ENCODE assay signal across 11 cellular contexts in the genomic region with DNA sequence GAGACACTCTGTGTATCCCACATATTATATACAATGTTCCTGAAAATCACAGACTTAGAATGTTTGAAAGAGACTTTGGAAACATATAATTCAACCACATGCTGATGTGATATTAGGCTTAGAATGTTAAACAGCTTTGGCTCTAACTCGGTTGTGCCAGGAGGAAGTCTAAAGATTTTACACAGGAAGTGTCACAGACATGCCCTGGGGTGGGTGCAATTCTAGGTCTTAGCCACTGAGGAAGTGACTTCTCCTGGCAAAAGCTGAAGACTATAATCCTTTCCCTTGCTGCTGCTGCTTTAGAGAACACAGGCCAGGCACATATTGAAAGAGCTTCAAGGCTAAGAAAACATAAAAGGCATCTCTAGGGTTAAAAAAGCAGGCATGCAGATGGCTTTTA. TPM values are rescaled to one million over a fixed set of nuclear protein-coding genes. Genes with fewer than 3 reads are reported as not detected.
DNase-seq lines count a peak whose midpoint lies in the region; ATAC-seq and TF ChIP-seq lines count a peak whose summit lies in the region.
"Had no signal": no experiment of that assay in that cellular context is flagged by ENCODE, and none has a peak within 500 bp of the region (broad histone marks: within the 10 kb centered on the region; RNA-seq: fewer than 3 reads in every experiment).

No MANE protein-coding gene starts in this region.

- H3K4me3 Mint-ChIP-seq in T-helper 17 cell: no peak overlapping the region
- no peak overlapping the region for H3K4me3 Mint-ChIP-seq in activated T-helper 2 cell treated with anti-CD3 and anti-CD28 coated beads, Interferon-gamma antibody, Interleukin-2, Interleukin-4, amounts not matched to agents 10 μg/mL and 5 μg/mL and 100 μg/mL, durations not matched to agents 14 hours and 24 hours and 36 hours (ENCODE audit: low read depth)

- no peak for TF ChIP-seq EP300 in transverse colon (IDR thresholded peaks at IDR 0.05; ENCODE audit: low read depth)

- peaks cover 3 to 23% (median 7%) of the 10 kb centered on the region in 4 donors for H3K4me1 ChIP-seq in transverse colon

- ATAC-seq in T-helper 17 cell: peak; percentile 82
- no peak for ATAC-seq in HG02870 (IDR thresholded peaks at IDR 0.05; ENCODE audit: unreplicated experiment)
- ATAC-seq: gastroesophageal sphincter had no signal

- no peaks in the 10 kb centered on the region for H3K36me3 ChIP-seq in transverse colon
- H3K36me3 ChIP-seq: gastroesophageal sphincter had no signal

- H3K9me3 Mint-ChIP-seq in activated T-helper 2 cell treated with anti-CD3 and anti-CD28 coated beads, Interferon-gamma antibody, Interleukin-2, Interleukin-4, amounts not matched to agents 10 μg/mL and 5 μg/mL and 100 μg/mL, durations not matched to agents 14 hours and 24 hours and 36 hours: no peaks in the 10 kb centered on the region

- WGBS in transverse colon (ENCODE audit: low coverage in 1 of 2), 2 donors: 17% methylated on average over 1 of the region's 1 CpG; no CpG with 5 or more reads in 1 of the 2 donors

- H3K27ac Mint-ChIP-seq in T-helper 17 cell: peak overlapping the region; percentile 80
- H3K27ac Mint-ChIP-seq in activated T-helper 2 cell treated with anti-CD3 and anti-CD28 coated beads, Interferon-gamma antibody, Interleukin-2, Interleukin-4, amounts not matched to agents 10 μg/mL and 5 μg/mL and 100 μg/mL, durations not matched to agents 14 hours and 24 hours and 36 hours: no peak overlapping the region

- intact Hi-C loops in dorsolateral prefrontal cortex (cut with DNase I) (no loop called here), transverse colon (cut with DNase I; ENCODE audit: low total_unique reads) (no loop called here)
- intact Hi-C loops in activated T-helper 2 cell treated with anti-CD3 and anti-CD28 coated beads, Interferon-gamma antibody, Interleukin-2, Interleukin-4, amounts not matched to agents 10 μg/mL and 5 μg/mL and 100 μg/mL, durations not matched to agents 14 hours and 24 hours and 36 hours (cut with micrococcal nuclease): no loop called here

- H3K27ac ChIP-seq in dorsolateral prefrontal cortex: peak overlapping the region in 30 of 59 donors; percentile 5 to 65 (median 34)
- no peak overlapping the region for H3K27ac ChIP-seq in transverse colon
- H3K27ac ChIP-seq: C4-2B, gastroesophageal sphincter had no signal

- H3K27me3 Mint-ChIP-seq in T-helper 17 cell: no peaks in the 10 kb centered on the region
- no peaks in the 10 kb centered on the region for H3K27me3 Mint-ChIP-seq in activated T-helper 2 cell treated with anti-CD3 and anti-CD28 coated beads, Interferon-gamma antibody, Interleukin-2, Interleukin-4, amounts not matched to agents 10 μg/mL and 5 μg/mL and 100 μg/mL, durations not matched to agents 14 hours and 24 hours and 36 hours (ENCODE audit: low read depth)

- peak; percentile 17 to 33 for DNase-seq in stimulated activated CD4-positive, alpha-beta T cell treated with anti-CD3 and anti-CD28 coated beads, Interleukin-2, amount 100 ng/mL, for 24 hours
- DNase-seq in stimulated activated CD4-positive, alpha-beta T cell treated with anti-CD3 and anti-CD28 coated beads, Interleukin-2, amount 100 ng/mL, for 48 hours: no peak
- no peak for DNase-seq in T-helper 17 cell
- DNase-seq in dorsolateral prefrontal cortex: no peak
- DNase-seq in transverse colon: peak; percentile 21
- no peak for DNase-seq in activated T-helper 2 cell treated with anti-CD3 and anti-CD28 coated beads, Interferon-gamma antibody, Interleukin-2, Interleukin-4, amounts not matched to agents 10 μg/mL and 5 μg/mL and 100 μg/mL, durations not matched to agents 14 hours and 24 hours and 36 hours (ENCODE audit: low spot score)
- no peak for DNase-seq in GOT3 (lab: John Stamatoyannopoulos, UW)
- DNase-seq: NCI-H187 had no signal

- TF ChIP-seq POLR2A in transverse colon (IDR thresholded peaks at IDR 0.05): no peak

- H3K4me3 ChIP-seq in dorsolateral prefrontal cortex (no peak overlapping the region), transverse colon (no peak overlapping the region)
- H3K4me3 ChIP-seq: gastroesophageal sphincter had no signal

- no peaks in the 10 kb centered on the region for H3K9me3 ChIP-seq in T-helper 17 cell (ENCODE audit: control insufficient read depth, low read length, poor library complexity, severe bottlenecking)
- H3K9me3 ChIP-seq in transverse colon: no peaks in the 10 kb centered on the region
- H3K9me3 ChIP-seq: gastroesophageal sphincter had no signal

- in situ Hi-C loops in transverse colon (cut with MboI; ENCODE audit: low pct_ligation_motif_present in 1 of 4, low pct_unique_long_range_greater_than_20kb in 1 of 4, low sequenced_read_pairs in 3 of 4): no loop called here

- TF ChIP-seq CTCF in dorsolateral prefrontal cortex (IDR thresholded peaks at IDR 0.05 in 54 of 56, conservative IDR thresholded peaks at IDR 0.05 in 2 of 56; ENCODE audit: low read depth in 1 of 56, partially characterized antibody in 56 of 56) (no peak), transverse colon (IDR thresholded peaks at IDR 0.05) (no peak)

- H3K36me3 Mint-ChIP-seq in T-helper 17 cell (ENCODE audit: low read depth): no peaks in the 10 kb centered on the region
- H3K36me3 Mint-ChIP-seq in activated T-helper 2 cell treated with anti-CD3 and anti-CD28 coated beads, Interferon-gamma antibody, Interleukin-2, Interleukin-4, amounts not matched to agents 10 μg/mL and 5 μg/mL and 100 μg/mL, durations not matched to agents 14 hours and 24 hours and 36 hours (ENCODE audit: low read depth): peaks cover 11% of the 10 kb centered on the region

- H3K27me3 ChIP-seq in dorsolateral prefrontal cortex (no peaks in the 10 kb centered on the region), transverse colon (no peaks in the 10 kb centered on the region)
- H3K27me3 ChIP-seq: gastroesophageal sphincter had no signal

- H3K4me1 Mint-ChIP-seq in T-helper 17 cell: peaks cover 25% of the 10 kb centered on the region
- H3K4me1 Mint-ChIP-seq in activated T-helper 2 cell treated with anti-CD3 and anti-CD28 coated beads, Interferon-gamma antibody, Interleukin-2, Interleukin-4, amounts not matched to agents 10 μg/mL and 5 μg/mL and 100 μg/mL, durations not matched to agents 14 hours and 24 hours and 36 hours (ENCODE audit: low read depth): peaks cover 18% of the 10 kb centered on the region

RNA-seq across cellular contexts. Expression of gene RPL5, which starts 51.0 kb away (rescaled TPM):
- total RNA-seq in T-helper 17 cell: 1,000 to 10,000 TPM; 1,386 to 1,390 TPM
- 100 to 1,000 TPM; 222 to 435 (median 286) TPM for total RNA-seq in dorsolateral prefrontal cortex
- total RNA-seq in transverse colon: 1,000 to 10,000 TPM in 3 of 4 donors, 100 to 1,000 TPM in 1; 360 to 1,369 (median 1,157) TPM
- 1,185 and 1,195 TPM in 2 replicates for total RNA-seq in activated T-helper 2 cell treated with anti-CD3 and anti-CD28 coated beads, Interferon-gamma antibody, Interleukin-2, Interleukin-4, amounts not matched to agents 10 μg/mL and 5 μg/mL and 100 μg/mL, durations not matched to agents 14 hours and 24 hours and 36 hours

Comparison
In these comparisons a context has a peak if more than half of its experiments do, and no peak if none do; other contexts are left out.
1. DNase-seq: peak in stimulated activated CD4-positive, alpha-beta T cell treated with anti-CD3 and anti-CD28 coated beads, Interleukin-2, amount 100 ng/mL, for 24 hours (2 of 2) and transverse colon (single experiment); none in stimulated activated CD4-positive, alpha-beta T cell treated with anti-CD3 and anti-CD28 coated beads, Interleukin-2, amount 100 ng/mL, for 48 hours (0 of 2), T-helper 17 cell (0 of 3), dorsolateral prefrontal cortex (0 of 10), activated T-helper 2 cell treated with anti-CD3 and anti-CD28 coated beads, Interferon-gamma antibody, Interleukin-2, Interleukin-4, amounts not matched to agents 10 μg/mL and 5 μg/mL and 100 μg/mL, durations not matched to agents 14 hours and 24 hours and 36 hours (single experiment) and GOT3 (single experiment).
2. H3K27ac ChIP-seq: peak in dorsolateral prefrontal cortex (30 of 59); none in transverse colon (0 of 4).